Comparison of ENCODE assay signal across 1 cellular context in the genomic region with DNA sequence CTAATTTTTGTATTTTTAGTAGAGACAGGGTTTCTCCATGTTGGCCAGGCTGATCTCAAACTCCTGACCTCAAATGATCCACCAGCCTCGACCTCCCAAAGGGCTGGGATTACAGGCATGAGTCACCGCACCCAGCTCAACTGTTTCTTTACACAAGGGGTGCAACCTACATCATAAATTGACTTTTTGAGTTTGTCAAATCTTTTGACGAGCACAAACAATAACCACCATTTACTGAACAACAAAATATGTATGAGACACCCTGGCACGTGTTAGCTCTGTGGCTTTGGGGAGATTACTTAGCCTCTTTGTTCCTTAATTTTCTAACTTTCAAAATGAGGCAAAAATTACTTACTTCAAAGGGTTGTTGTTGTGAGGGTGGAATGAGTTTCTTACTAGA.
TF ChIP-seq lines count a peak whose summit lies in the region.

No MANE protein-coding gene starts in this region.

TF ChIP-seq in HCT116, 20 proteins besides CTCF, POLR2A, EP300 and RAD21 (continued from another document):
- TF ChIP-seq REST (IDR thresholded peaks at IDR 0.05; ENCODE audit: low read depth) (no peak), CEBPB (IDR thresholded peaks at IDR 0.05; ENCODE audit: low read depth) (no peak), YY1 (IDR thresholded peaks at IDR 0.05; ENCODE audit: extremely low read depth, insufficient replicate concordance, low read depth, low read length) (no peak)
TF ChIP-seq in HCT116: peak in this region for 1.
